Comparison of ENCODE assay signal across 1 cellular context in genomic region chr21:14056771-14057191, GRCh38.
TF ChIP-seq lines count a peak whose summit lies in the region.

No MANE protein-coding gene starts in this region.

TF ChIP-seq in GM23338, 12 proteins besides CTCF, POLR2A, EP300 and RAD21 (continued from another document):
- TF ChIP-seq ETS1 (IDR thresholded peaks at IDR 0.05) (no peak), ZNF331 (CRISPR knock-in tag; IDR thresholded peaks at IDR 0.05; ENCODE audit: low read depth) (no peak), REST (IDR thresholded peaks at IDR 0.05; ENCODE audit: unreplicated experiment) (no peak), CREB1 (CRISPR knock-in tag; IDR thresholded peaks at IDR 0.05; ENCODE audit: low read depth) (no peak)
